In genomic region chrX:57121162-57121741, GRCh38 we compare ENCODE assay signal across 8 cellular contexts. TPM values are rescaled to one million over a fixed set of nuclear protein-coding genes. Genes with fewer than 3 reads are reported as not detected.
DNase-seq lines count a peak whose midpoint lies in the region; ATAC-seq, FAIRE-seq and TF ChIP-seq lines count a peak whose summit lies in the region.

Gene SPIN2B, minus strand, starts transcription at chrX:57121548.

- ATAC-seq in GM18870 (IDR thresholded peaks at IDR 0.05; ENCODE audit: unreplicated experiment): peak; percentile 100
- ATAC-seq in HG03108 (IDR thresholded peaks at IDR 0.05; ENCODE audit: unreplicated experiment): peak; percentile 99
- peak; percentile 98 for ATAC-seq in WTC11

- no peak for FAIRE-seq in keratinocyte (lab: Jason Lieb, UNC)

- peak within 1 kb of the TSS; percentile 80 for H3K4me3 Mint-ChIP-seq in WTC11

- H3K27ac ChIP-seq in caudate nucleus (ENCODE audit: low read depth, low read length) (peak within 1 kb of the TSS; percentile 80), keratinocyte (ENCODE audit: control insufficient read depth, insufficient read depth, low read length) (peak within 1 kb of the TSS; percentile 47)

- peak within 1 kb of the TSS; percentile 90 for H2AFZ ChIP-seq in keratinocyte (ENCODE audit: control insufficient read depth, low read length)

- peak within 1 kb of the TSS; percentile 65 for H3K9ac ChIP-seq in keratinocyte (ENCODE audit: control insufficient read depth, extremely low read depth, insufficient read depth, low read length)

- H3K9me3 ChIP-seq in keratinocyte (ENCODE audit: control insufficient read depth, low read depth, low read length): no peaks in the 10 kb centered on the region

- no peaks in the 10 kb centered on the region for H3K36me3 ChIP-seq in keratinocyte (ENCODE audit: control insufficient read depth in 2 of 2, extremely low read depth in 1 of 2, insufficient read depth in 2 of 2, low read length in 2 of 2)

- H3K27me3 ChIP-seq in keratinocyte (ENCODE audit: control insufficient read depth, extremely low read depth, insufficient read depth, low read length): no peaks in the 10 kb centered on the region

- H3K4me3 ChIP-seq in keratinocyte (ENCODE audit: control insufficient read depth in 2 of 3, extremely low read depth in 1 of 3, insufficient read depth in 2 of 3, low read depth in 1 of 3, low read length in 3 of 3): peak within 1 kb of the TSS; percentile 54 to 75 (median 71)

- peaks cover 10% of the 10 kb centered on the region; the same call in 1 of the 2 replicates for H3K4me1 Mint-ChIP-seq in WTC11

- no peaks in the 10 kb centered on the region for H3K9me3 Mint-ChIP-seq in WTC11

- peak within 1 kb of the TSS; percentile 93 for H3K27ac Mint-ChIP-seq in WTC11

- POLR2A ChIA-PET in WTC11 (lab: Charles Lee): interaction anchor here (1.0 kb wide), 1 partner anchor 126 kb away, joined by 3 read pairs; the partner anchor contains the start of gene SPIN3

- H3K4me1 ChIP-seq in keratinocyte (ENCODE audit: control insufficient read depth, extremely low read depth, insufficient read depth, low read length): no peaks in the 10 kb centered on the region

- no peaks in the 10 kb centered on the region for H4K20me1 ChIP-seq in keratinocyte (ENCODE audit: control insufficient read depth, extremely low read depth, insufficient read depth, low read length)

- H3K9me1 ChIP-seq in keratinocyte (ENCODE audit: control insufficient read depth, extremely low read depth, insufficient read depth, low read length): no peaks in the 10 kb centered on the region

- no peak for TF ChIP-seq CTCF in WTC11 (IDR thresholded peaks at IDR 0.05)
- no peak for TF ChIP-seq CTCF in keratinocyte (optimal IDR thresholded peaks at IDR 0.05 in 1 of 3, IDR thresholded peaks at IDR 0.05 in 1 of 3, conservative IDR thresholded peaks at IDR 0.05 in 1 of 3; ENCODE audit: extremely low read depth in 1 of 3, insufficient read depth in 2 of 3, low read length in 3 of 3)

- H3K27me3 Mint-ChIP-seq in WTC11 (ENCODE audit: low read depth): no peaks in the 10 kb centered on the region

- in situ Hi-C loops in ACHN (cut with HindIII; ENCODE audit: low pct_ligation_motif_present, low pct_unique_long_range_greater_than_20kb, low sequenced_read_pairs): no loop called here

- CTCF ChIA-PET in WTC11 (lab: Charles Lee): interaction anchor here (1.0 to 1.7 kb wide), 2 partner anchors 125 to 143 kb away, joined by 3 read pairs; partner anchors contain the start of gene SPIN3

- peaks cover 10% of the 10 kb centered on the region for H3K36me3 Mint-ChIP-seq in WTC11

- dilution Hi-C loops in keratinocyte (cut with MboI; ENCODE audit: extremely low pct_ligation_motif_present, low sequenced_read_pairs): no loop called here

- peak within 1 kb of the TSS; percentile 56 for H3K4me2 ChIP-seq in keratinocyte (ENCODE audit: control insufficient read depth, extremely low read depth, insufficient read depth, low read depth, low read length)

- H3K79me2 ChIP-seq in keratinocyte (ENCODE audit: control insufficient read depth, insufficient read depth, low read length): no peaks in the 10 kb centered on the region

- DNase-seq in ACHN: peak; percentile 73
- peak; percentile 95 for DNase-seq in NCI-H2227 treated with DMSO at 0.1 percent for 48 hours (lab: John Stamatoyannopoulos, UW)
- DNase-seq in WTC11 (ENCODE audit: low spot score): peak; percentile 82
- peak in 58 of 61 donors; percentile 4 to 87 (median 58) for DNase-seq in caudate nucleus (lab: John Stamatoyannopoulos, UW)
- DNase-seq in keratinocyte (ENCODE audit: low read depth, low spot score): no peak
- peak; percentile 44 to 61 for DNase-seq in stimulated activated CD4-positive, alpha-beta T cell treated with anti-CD3 and anti-CD28 coated beads, Interleukin-15, amount 100 ng/mL, for 1 hour (ENCODE audit: low read depth in 1 of 2, low spot score in 1 of 2)

TF ChIP-seq in WTC11, 78 proteins besides CTCF, POLR2A, EP300 and RAD21 (continues in another document):
- TF ChIP-seq SMAD3 (CRISPR knock-in tag; IDR thresholded peaks at IDR 0.05; ENCODE audit: borderline replicate concordance) (no peak), ZNF396 (CRISPR knock-in tag; IDR thresholded peaks at IDR 0.05; ENCODE audit: borderline replicate concordance) (no peak), E2F4 (CRISPR knock-in tag; IDR thresholded peaks at IDR 0.05; ENCODE audit: borderline replicate concordance, low read depth) (no peak), FOXK1 (CRISPR knock-in tag; IDR thresholded peaks at IDR 0.05) (no peak; the same call in 1 of the 2 replicates), ATF3 (CRISPR knock-in tag; conservative IDR thresholded peaks at IDR 0.05) (no peak), CREB1 (CRISPR knock-in tag; IDR thresholded peaks at IDR 0.05) (no peak), CBFB (CRISPR knock-in tag; IDR thresholded peaks at IDR 0.05; ENCODE audit: low read depth) (no peak), RELA (CRISPR knock-in tag; IDR thresholded peaks at IDR 0.05; ENCODE audit: borderline replicate concordance) (no peak), EMX1 (CRISPR knock-in tag; IDR thresholded peaks at IDR 0.05) (no peak), ZBTB21 (CRISPR knock-in tag; IDR thresholded peaks at IDR 0.05; ENCODE audit: borderline replicate concordance) (no peak), KAT7 (CRISPR knock-in tag; IDR thresholded peaks at IDR 0.05; ENCODE audit: borderline replicate concordance) (no peak), ZNF121 (CRISPR knock-in tag; IDR thresholded peaks at IDR 0.05) (no peak), ZNF232 (CRISPR knock-in tag; IDR thresholded peaks at IDR 0.05) (no peak), TCF7 (CRISPR knock-in tag; IDR thresholded peaks at IDR 0.05; ENCODE audit: low read depth) (no peak)
- TF ChIP-seq, protein P1, sequence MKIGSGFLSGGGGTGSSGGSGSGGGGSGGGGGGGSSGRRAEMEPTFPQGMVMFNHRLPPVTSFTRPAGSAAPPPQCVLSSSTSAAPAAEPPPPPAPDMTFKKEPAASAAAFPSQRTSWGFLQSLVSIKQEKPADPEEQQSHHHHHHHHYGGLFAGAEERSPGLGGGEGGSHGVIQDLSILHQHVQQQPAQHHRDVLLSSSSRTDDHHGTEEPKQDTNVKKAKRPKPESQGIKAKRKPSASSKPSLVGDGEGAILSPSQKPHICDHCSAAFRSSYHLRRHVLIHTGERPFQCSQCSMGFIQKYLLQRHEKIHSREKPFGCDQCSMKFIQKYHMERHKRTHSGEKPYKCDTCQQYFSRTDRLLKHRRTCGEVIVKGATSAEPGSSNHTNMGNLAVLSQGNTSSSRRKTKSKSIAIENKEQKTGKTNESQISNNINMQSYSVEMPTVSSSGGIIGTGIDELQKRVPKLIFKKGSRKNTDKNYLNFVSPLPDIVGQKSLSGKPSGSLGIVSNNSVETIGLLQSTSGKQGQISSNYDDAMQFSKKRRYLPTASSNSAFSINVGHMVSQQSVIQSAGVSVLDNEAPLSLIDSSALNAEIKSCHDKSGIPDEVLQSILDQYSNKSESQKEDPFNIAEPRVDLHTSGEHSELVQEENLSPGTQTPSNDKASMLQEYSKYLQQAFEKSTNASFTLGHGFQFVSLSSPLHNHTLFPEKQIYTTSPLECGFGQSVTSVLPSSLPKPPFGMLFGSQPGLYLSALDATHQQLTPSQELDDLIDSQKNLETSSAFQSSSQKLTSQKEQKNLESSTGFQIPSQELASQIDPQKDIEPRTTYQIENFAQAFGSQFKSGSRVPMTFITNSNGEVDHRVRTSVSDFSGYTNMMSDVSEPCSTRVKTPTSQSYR (CRISPR knock-in tag; IDR thresholded peaks at IDR 0.05): 0 out of 2 replicates have a peak, but pooled peaks have one; percentile 63
- TF ChIP-seq, protein P2, sequence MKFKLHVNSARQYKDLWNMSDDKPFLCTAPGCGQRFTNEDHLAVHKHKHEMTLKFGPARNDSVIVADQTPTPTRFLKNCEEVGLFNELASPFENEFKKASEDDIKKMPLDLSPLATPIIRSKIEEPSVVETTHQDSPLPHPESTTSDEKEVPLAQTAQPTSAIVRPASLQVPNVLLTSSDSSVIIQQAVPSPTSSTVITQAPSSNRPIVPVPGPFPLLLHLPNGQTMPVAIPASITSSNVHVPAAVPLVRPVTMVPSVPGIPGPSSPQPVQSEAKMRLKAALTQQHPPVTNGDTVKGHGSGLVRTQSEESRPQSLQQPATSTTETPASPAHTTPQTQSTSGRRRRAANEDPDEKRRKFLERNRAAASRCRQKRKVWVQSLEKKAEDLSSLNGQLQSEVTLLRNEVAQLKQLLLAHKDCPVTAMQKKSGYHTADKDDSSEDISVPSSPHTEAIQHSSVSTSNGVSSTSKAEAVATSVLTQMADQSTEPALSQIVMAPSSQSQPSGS (CRISPR knock-in tag; IDR thresholded peaks at IDR 0.05; ENCODE audit: borderline replicate concordance, low read depth): no peak
- TF ChIP-seq, protein P3, sequence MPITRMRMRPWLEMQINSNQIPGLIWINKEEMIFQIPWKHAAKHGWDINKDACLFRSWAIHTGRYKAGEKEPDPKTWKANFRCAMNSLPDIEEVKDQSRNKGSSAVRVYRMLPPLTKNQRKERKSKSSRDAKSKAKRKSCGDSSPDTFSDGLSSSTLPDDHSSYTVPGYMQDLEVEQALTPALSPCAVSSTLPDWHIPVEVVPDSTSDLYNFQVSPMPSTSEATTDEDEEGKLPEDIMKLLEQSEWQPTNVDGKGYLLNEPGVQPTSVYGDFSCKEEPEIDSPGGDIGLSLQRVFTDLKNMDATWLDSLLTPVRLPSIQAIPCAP (CRISPR knock-in tag; IDR thresholded peaks at IDR 0.05): no peak

RNA-seq across cellular contexts. Expression of gene SPIN2B, which starts in this region (rescaled TPM):
- 10.6 to 13.9 TPM (median 11.7 TPM) in 3 replicates for total RNA-seq in WTC11 (2021)
- 5.2 to 9.7 TPM (median 6.8 TPM) in 3 replicates for polyA plus RNA-seq in keratinocyte
- 4.8 TPM for polyA plus RNA-seq in keratinocyte (2011; ENCODE audit: low read depth)
- polyA plus RNA-seq in keratinocyte (2011; cell fraction: cytosol; rRNA removed): 6.2 and 11.2 TPM in 2 replicates
- polyA plus RNA-seq in keratinocyte (2011; cell fraction: nucleus; rRNA removed): 23.2 and 23.8 TPM in 2 replicates
- polyA plus RNA-seq in keratinocyte (2012; ENCODE audit: low replicate concordance): 6.4 and 6.5 TPM in 2 replicates
- polyA minus RNA-seq in keratinocyte: 1.5 to 6.7 TPM (median 5.1 TPM) in 3 replicates
- 7.9 TPM for polyA minus RNA-seq in keratinocyte (2011; cell fraction: cytosol; rRNA and poly(A)+ RNA removed)
- polyA minus RNA-seq in keratinocyte (2011; cell fraction: nucleus; rRNA and poly(A)+ RNA removed): 6.3 and 9.4 TPM in 2 replicates
